1 cellular context compared by ENCODE assay signal in the genomic region with DNA sequence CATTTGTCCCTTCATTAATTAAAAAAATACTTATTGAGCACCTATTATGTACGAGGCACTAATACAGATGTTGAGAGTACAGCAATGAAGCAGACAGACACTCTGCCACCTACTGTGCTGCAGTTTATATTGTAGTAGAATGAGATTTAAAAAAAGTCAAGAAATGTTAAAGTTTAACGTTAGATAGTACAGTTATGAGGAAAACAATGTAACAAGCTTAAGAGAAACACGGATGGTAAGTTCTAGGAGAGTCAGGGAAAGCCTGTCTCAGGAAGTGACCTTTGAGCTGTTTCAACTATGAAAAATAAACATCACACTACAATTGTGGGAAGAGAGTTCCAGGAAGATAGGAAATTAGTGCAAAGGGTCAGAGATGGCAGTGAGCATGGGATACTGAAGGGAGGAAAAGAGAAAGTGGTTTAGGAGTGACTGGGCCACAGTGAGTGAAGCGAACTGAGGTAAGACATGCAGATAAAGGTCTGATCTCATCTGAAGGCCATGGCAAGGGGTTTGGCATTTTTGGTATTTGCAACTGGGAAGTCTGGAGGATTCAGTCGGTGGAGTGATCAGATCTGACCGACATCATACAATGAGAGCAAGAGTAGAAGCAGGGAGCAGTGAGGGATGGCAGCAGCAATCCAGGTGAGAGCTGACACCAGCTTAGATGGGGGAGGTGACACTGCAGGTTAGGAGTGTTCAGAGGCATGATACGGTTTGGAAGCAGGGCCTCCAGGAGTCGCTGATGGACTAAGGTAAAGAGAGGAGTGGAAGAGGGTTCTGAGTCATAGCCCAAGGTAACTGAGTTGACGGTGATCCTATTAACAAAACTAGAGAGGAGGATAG.
A peak's percentile ranks its signal among the peaks of the same experiment; 100 is the strongest.
TF ChIP-seq lines count a peak whose summit lies in the region.

No MANE protein-coding gene starts in this region.

TF ChIP-seq in HepG2, 621 proteins besides CTCF, POLR2A, EP300 and RAD21 (continued from another document and continues in another):
- TF ChIP-seq MEIS1 (CRISPR knock-in tag; IDR thresholded peaks at IDR 0.05; ENCODE audit: borderline replicate concordance): peak; percentile 67; the same call in 1 of the 2 replicates
- TF ChIP-seq, protein P1, sequence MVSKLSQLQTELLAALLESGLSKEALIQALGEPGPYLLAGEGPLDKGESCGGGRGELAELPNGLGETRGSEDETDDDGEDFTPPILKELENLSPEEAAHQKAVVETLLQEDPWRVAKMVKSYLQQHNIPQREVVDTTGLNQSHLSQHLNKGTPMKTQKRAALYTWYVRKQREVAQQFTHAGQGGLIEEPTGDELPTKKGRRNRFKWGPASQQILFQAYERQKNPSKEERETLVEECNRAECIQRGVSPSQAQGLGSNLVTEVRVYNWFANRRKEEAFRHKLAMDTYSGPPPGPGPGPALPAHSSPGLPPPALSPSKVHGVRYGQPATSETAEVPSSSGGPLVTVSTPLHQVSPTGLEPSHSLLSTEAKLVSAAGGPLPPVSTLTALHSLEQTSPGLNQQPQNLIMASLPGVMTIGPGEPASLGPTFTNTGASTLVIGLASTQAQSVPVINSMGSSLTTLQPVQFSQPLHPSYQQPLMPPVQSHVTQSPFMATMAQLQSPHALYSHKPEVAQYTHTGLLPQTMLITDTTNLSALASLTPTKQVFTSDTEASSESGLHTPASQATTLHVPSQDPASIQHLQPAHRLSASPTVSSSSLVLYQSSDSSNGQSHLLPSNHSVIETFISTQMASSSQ (IDR thresholded peaks at IDR 0.05; ENCODE audit: low read depth): peak; percentile 86
- TF ChIP-seq, protein P1 (CRISPR knock-in tag; IDR thresholded peaks at IDR 0.05; ENCODE audit: borderline replicate concordance): peak; percentile 95
- TF ChIP-seq ZSCAN29 (CRISPR knock-in tag; conservative IDR thresholded peaks at IDR 0.05): peak; percentile 84; the same call in 1 of the 2 replicates
- TF ChIP-seq, protein P2, sequence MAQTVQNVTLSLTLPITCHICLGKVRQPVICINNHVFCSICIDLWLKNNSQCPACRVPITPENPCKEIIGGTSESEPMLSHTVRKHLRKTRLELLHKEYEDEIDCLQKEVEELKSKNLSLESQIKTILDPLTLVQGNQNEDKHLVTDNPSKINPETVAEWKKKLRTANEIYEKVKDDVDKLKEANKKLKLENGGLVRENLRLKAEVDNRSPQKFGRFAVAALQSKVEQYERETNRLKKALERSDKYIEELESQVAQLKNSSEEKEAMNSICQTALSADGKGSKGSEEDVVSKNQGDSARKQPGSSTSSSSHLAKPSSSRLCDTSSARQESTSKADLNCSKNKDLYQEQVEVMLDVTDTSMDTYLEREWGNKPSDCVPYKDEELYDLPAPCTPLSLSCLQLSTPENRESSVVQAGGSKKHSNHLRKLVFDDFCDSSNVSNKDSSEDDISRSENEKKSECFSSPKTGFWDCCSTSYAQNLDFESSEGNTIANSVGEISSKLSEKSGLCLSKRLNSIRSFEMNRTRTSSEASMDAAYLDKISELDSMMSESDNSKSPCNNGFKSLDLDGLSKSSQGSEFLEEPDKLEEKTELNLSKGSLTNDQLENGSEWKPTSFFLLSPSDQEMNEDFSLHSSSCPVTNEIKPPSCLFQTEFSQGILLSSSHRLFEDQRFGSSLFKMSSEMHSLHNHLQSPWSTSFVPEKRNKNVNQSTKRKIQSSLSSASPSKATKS (CRISPR knock-in tag; IDR thresholded peaks at IDR 0.05): no peak
- TF ChIP-seq, protein P3, sequence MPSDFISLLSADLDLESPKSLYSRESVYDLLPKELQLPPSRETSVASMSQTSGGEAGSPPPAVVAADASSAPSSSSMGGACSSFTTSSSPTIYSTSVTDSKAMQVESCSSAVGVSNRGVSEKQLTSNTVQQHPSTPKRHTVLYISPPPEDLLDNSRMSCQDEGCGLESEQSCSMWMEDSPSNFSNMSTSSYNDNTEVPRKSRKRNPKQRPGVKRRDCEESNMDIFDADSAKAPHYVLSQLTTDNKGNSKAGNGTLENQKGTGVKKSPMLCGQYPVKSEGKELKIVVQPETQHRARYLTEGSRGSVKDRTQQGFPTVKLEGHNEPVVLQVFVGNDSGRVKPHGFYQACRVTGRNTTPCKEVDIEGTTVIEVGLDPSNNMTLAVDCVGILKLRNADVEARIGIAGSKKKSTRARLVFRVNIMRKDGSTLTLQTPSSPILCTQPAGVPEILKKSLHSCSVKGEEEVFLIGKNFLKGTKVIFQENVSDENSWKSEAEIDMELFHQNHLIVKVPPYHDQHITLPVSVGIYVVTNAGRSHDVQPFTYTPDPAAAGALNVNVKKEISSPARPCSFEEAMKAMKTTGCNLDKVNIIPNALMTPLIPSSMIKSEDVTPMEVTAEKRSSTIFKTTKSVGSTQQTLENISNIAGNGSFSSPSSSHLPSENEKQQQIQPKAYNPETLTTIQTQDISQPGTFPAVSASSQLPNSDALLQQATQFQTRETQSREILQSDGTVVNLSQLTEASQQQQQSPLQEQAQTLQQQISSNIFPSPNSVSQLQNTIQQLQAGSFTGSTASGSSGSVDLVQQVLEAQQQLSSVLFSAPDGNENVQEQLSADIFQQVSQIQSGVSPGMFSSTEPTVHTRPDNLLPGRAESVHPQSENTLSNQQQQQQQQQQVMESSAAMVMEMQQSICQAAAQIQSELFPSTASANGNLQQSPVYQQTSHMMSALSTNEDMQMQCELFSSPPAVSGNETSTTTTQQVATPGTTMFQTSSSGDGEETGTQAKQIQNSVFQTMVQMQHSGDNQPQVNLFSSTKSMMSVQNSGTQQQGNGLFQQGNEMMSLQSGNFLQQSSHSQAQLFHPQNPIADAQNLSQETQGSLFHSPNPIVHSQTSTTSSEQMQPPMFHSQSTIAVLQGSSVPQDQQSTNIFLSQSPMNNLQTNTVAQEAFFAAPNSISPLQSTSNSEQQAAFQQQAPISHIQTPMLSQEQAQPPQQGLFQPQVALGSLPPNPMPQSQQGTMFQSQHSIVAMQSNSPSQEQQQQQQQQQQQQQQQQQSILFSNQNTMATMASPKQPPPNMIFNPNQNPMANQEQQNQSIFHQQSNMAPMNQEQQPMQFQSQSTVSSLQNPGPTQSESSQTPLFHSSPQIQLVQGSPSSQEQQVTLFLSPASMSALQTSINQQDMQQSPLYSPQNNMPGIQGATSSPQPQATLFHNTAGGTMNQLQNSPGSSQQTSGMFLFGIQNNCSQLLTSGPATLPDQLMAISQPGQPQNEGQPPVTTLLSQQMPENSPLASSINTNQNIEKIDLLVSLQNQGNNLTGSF (CRISPR knock-in tag; IDR thresholded peaks at IDR 0.05): no peak
- 0 out of 2 replicates have a peak, but pooled peaks have one; percentile 27 for TF ChIP-seq LCORL (IDR thresholded peaks at IDR 0.05)
- peak; percentile 72 for TF ChIP-seq LCORL (CRISPR knock-in tag; IDR thresholded peaks at IDR 0.05)
- peak; percentile 98 for TF ChIP-seq BCL6 (CRISPR knock-in tag; IDR thresholded peaks at IDR 0.05)
- TF ChIP-seq MEF2D (CRISPR knock-in tag; IDR thresholded peaks at IDR 0.05): peak; percentile 81
- TF ChIP-seq, protein P4, sequence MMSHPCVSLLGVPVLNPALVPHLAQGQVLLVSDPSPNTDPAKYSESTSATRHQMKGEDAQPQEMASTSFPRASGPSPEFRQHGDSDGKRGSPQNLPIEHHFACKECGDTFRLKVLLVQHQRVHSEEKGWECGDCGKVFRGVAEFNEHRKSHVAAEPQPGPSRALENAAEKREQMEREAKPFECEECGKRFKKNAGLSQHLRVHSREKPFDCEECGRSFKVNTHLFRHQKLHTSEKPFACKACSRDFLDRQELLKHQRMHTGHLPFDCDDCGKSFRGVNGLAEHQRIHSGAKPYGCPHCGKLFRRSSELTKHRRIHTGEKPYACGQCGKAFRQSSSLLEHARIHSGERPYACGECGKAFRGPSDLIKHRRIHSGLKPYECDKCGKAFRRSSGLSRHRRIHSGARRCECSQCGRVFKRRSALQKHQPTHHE (CRISPR knock-in tag; IDR thresholded peaks at IDR 0.05; ENCODE audit: borderline replicate concordance): peak; percentile 54; the same call in 1 of the 2 replicates
- peak; percentile 70 for TF ChIP-seq ELF1 (CRISPR knock-in tag; IDR thresholded peaks at IDR 0.05)
- TF ChIP-seq, protein P5, sequence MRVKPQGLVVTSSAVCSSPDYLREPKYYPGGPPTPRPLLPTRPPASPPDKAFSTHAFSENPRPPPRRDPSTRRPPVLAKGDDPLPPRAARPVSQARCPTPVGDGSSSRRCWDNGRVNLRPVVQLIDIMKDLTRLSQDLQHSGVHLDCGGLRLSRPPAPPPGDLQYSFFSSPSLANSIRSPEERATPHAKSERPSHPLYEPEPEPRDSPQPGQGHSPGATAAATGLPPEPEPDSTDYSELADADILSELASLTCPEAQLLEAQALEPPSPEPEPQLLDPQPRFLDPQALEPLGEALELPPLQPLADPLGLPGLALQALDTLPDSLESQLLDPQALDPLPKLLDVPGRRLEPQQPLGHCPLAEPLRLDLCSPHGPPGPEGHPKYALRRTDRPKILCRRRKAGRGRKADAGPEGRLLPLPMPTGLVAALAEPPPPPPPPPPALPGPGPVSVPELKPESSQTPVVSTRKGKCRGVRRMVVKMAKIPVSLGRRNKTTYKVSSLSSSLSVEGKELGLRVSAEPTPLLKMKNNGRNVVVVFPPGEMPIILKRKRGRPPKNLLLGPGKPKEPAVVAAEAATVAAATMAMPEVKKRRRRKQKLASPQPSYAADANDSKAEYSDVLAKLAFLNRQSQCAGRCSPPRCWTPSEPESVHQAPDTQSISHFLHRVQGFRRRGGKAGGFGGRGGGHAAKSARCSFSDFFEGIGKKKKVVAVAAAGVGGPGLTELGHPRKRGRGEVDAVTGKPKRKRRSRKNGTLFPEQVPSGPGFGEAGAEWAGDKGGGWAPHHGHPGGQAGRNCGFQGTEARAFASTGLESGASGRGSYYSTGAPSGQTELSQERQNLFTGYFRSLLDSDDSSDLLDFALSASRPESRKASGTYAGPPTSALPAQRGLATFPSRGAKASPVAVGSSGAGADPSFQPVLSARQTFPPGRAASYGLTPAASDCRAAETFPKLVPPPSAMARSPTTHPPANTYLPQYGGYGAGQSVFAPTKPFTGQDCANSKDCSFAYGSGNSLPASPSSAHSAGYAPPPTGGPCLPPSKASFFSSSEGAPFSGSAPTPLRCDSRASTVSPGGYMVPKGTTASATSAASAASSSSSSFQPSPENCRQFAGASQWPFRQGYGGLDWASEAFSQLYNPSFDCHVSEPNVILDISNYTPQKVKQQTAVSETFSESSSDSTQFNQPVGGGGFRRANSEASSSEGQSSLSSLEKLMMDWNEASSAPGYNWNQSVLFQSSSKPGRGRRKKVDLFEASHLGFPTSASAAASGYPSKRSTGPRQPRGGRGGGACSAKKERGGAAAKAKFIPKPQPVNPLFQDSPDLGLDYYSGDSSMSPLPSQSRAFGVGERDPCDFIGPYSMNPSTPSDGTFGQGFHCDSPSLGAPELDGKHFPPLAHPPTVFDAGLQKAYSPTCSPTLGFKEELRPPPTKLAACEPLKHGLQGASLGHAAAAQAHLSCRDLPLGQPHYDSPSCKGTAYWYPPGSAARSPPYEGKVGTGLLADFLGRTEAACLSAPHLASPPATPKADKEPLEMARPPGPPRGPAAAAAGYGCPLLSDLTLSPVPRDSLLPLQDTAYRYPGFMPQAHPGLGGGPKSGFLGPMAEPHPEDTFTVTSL (CRISPR knock-in tag; IDR thresholded peaks at IDR 0.05; ENCODE audit: borderline replicate concordance): peak; percentile 98
- TF ChIP-seq MAF1 (CRISPR knock-in tag; IDR thresholded peaks at IDR 0.05; ENCODE audit: borderline replicate concordance): no peak
- peak; percentile 41; the same call in 1 of the 2 replicates for TF ChIP-seq ATF1 (CRISPR knock-in tag; IDR thresholded peaks at IDR 0.05)
- TF ChIP-seq, protein P6, sequence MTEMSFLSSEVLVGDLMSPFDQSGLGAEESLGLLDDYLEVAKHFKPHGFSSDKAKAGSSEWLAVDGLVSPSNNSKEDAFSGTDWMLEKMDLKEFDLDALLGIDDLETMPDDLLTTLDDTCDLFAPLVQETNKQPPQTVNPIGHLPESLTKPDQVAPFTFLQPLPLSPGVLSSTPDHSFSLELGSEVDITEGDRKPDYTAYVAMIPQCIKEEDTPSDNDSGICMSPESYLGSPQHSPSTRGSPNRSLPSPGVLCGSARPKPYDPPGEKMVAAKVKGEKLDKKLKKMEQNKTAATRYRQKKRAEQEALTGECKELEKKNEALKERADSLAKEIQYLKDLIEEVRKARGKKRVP (CRISPR knock-in tag; IDR thresholded peaks at IDR 0.05): no peak; a peak in 1 of 4 replicates
- 0 out of 2 replicates have a peak, but pooled peaks have one; percentile 58 for TF ChIP-seq JUNB (CRISPR knock-in tag; IDR thresholded peaks at IDR 0.05; ENCODE audit: borderline replicate concordance)
- peak; percentile 50 for TF ChIP-seq HNRNPH1 (optimal IDR thresholded peaks at IDR 0.05; ENCODE audit: low read depth, low read length)
- TF ChIP-seq, protein P7, sequence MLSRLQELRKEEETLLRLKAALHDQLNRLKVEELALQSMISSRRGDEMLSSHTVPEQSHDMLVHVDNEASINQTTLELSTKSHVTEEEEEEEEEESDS (CRISPR knock-in tag; IDR thresholded peaks at IDR 0.05; ENCODE audit: borderline replicate concordance): 0 out of 2 replicates have a peak, but pooled peaks have one; percentile 40
- no peak for TF ChIP-seq ZNF263 (CRISPR knock-in tag; IDR thresholded peaks at IDR 0.05)
- peak; percentile 77 for TF ChIP-seq FOXK2 (IDR thresholded peaks at IDR 0.05)
- TF ChIP-seq TEAD2 (CRISPR knock-in tag; IDR thresholded peaks at IDR 0.05): no peak
- TF ChIP-seq, protein P8, sequence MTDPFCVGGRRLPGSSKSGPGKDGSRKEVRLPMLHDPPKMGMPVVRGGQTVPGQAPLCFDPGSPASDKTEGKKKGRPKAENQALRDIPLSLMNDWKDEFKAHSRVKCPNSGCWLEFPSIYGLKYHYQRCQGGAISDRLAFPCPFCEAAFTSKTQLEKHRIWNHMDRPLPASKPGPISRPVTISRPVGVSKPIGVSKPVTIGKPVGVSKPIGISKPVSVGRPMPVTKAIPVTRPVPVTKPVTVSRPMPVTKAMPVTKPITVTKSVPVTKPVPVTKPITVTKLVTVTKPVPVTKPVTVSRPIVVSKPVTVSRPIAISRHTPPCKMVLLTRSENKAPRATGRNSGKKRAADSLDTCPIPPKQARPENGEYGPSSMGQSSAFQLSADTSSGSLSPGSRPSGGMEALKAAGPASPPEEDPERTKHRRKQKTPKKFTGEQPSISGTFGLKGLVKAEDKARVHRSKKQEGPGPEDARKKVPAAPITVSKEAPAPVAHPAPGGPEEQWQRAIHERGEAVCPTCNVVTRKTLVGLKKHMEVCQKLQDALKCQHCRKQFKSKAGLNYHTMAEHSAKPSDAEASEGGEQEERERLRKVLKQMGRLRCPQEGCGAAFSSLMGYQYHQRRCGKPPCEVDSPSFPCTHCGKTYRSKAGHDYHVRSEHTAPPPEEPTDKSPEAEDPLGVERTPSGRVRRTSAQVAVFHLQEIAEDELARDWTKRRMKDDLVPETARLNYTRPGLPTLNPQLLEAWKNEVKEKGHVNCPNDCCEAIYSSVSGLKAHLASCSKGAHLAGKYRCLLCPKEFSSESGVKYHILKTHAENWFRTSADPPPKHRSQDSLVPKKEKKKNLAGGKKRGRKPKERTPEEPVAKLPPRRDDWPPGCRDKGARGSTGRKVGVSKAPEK (CRISPR knock-in tag; IDR thresholded peaks at IDR 0.05; ENCODE audit: borderline replicate concordance): peak; percentile 80; the same call in 1 of the 2 replicates
- TF ChIP-seq SOX13 (IDR thresholded peaks at IDR 0.05): peak; percentile 87
- peak; percentile 72 to 99; a peak in 2 of 4 replicates for TF ChIP-seq SOX13 (CRISPR knock-in tag; conservative IDR thresholded peaks at IDR 0.05 in 1 of 2, IDR thresholded peaks at IDR 0.05 in 1 of 2)
- peak; percentile 49; the same call in 1 of the 2 replicates for TF ChIP-seq ZNF878 (CRISPR knock-in tag; IDR thresholded peaks at IDR 0.05)
- no peak for TF ChIP-seq ZNF354B (CRISPR knock-in tag; IDR thresholded peaks at IDR 0.05)
